13 cellular contexts compared by ENCODE assay signal in genomic region chr13:48873598-48873997, GRCh38.
DNase-seq lines count a peak whose midpoint lies in the region; ATAC-seq and TF ChIP-seq lines count a peak whose summit lies in the region.
"Had no signal": no experiment of that assay in that cellular context is flagged by ENCODE, and none has a peak within 500 bp of the region (broad histone marks: within the 10 kb centered on the region; RNA-seq: fewer than 3 reads in every experiment).

No MANE protein-coding gene starts in this region.

- no peaks in the 10 kb centered on the region for H3K36me3 ChIP-seq in breast epithelium
- no peaks in the 10 kb centered on the region for H3K36me3 ChIP-seq in mammary epithelial cell (ENCODE audit: insufficient read depth, low read length)
- no peaks in the 10 kb centered on the region for H3K36me3 ChIP-seq in left ventricle myocardium inferior
- H3K36me3 ChIP-seq: pancreas had no signal

- no peaks in the 10 kb centered on the region for H3K79me2 ChIP-seq in mammary epithelial cell (ENCODE audit: insufficient read depth, low read length)

- POLR2A ChIA-PET in MCF 10A (lab: Yijun Ruan, JAX): interaction anchor here (0.8 to 1.1 kb wide), 3 partner anchors 18 to 103 kb away, joined by 3 read pairs; no protein-coding TSS in a partner anchor

- H4K20me1 ChIP-seq in mammary epithelial cell (ENCODE audit: insufficient read depth, low read length): no peaks in the 10 kb centered on the region

- in situ Hi-C loops in mammary epithelial cell (cut with MboI; ENCODE audit: low sequenced_read_pairs in 2 of 2): no loop called here

- dilution Hi-C loops in mammary epithelial cell (cut with HindIII; ENCODE audit: low sequenced_read_pairs): no loop called here

- DNase-seq in MCF 10A (ENCODE audit: unreplicated experiment) (peak; percentile 62), breast epithelium (ENCODE audit: low spot score in 2 of 2) (no peak), mammary epithelial cell (peak; percentile 62), left ventricle myocardium inferior (no peak), endothelial cell (ENCODE audit: low spot score) (no peak), SHP77 treated with DMSO at 0.1 percent for 48 hours (lab: John Stamatoyannopoulos, UW) (no peak)
- DNase-seq: activated naive CD8-positive, alpha-beta T cell treated with anti-CD3 and anti-CD28 coated beads, Interleukin-2, amount 50 U/mL, for 24 hours; NCI-H1105 treated with DMSO at 0.1 percent for 48 hours; pancreas; T1000 had no signal

- no peak overlapping the region for H3K4me3 ChIP-seq in breast epithelium
- no peak overlapping the region for H3K4me3 ChIP-seq in mammary epithelial cell (replicated peaks in 1 of 3; ENCODE audit: insufficient read depth in 1 of 3, low read depth in 2 of 3, low read length in 3 of 3)
- no peak overlapping the region for H3K4me3 ChIP-seq in left ventricle myocardium inferior
- H3K4me3 ChIP-seq: pancreas had no signal

- H3K9ac ChIP-seq in mammary epithelial cell (ENCODE audit: insufficient read depth, low read length): no peak overlapping the region

- H3K36me3 Mint-ChIP-seq in MCF 10A (ENCODE audit: insufficient read depth, unreplicated experiment) (no peaks in the 10 kb centered on the region), endothelial cell (ENCODE audit: low read depth, unreplicated experiment) (no peaks in the 10 kb centered on the region)

- H3K9me3 Mint-ChIP-seq in MCF 10A (ENCODE audit: unreplicated experiment): no peaks in the 10 kb centered on the region
- no peaks in the 10 kb centered on the region for H3K9me3 Mint-ChIP-seq in endothelial cell (ENCODE audit: unreplicated experiment)
- H3K9me3 Mint-ChIP-seq: activated naive CD8-positive, alpha-beta T cell treated with anti-CD3 and anti-CD28 coated beads, Interleukin-2, amount 50 U/mL, for 24 hours; stimulated activated naive CD8-positive, alpha-beta T cell treated with anti-CD3 and anti-CD28 coated beads, Interleukin-15, Interleukin-2, amounts not matched to agents 100 ng/mL and 50 ng/mL, for 24 hours had no signal

- no peak overlapping the region for H3K27ac ChIP-seq in breast epithelium
- H3K27ac ChIP-seq in mammary epithelial cell (ENCODE audit: insufficient read depth, low read depth, low read length): no peak overlapping the region
- H3K27ac ChIP-seq in left ventricle myocardium inferior (replicated peaks): peak overlapping the region; percentile 51
- H3K27ac ChIP-seq: pancreas had no signal

- no peak overlapping the region for H3K4me2 ChIP-seq in mammary epithelial cell (ENCODE audit: insufficient read depth, low read depth, low read length)

- H3K9me3 ChIP-seq in breast epithelium: no peaks in the 10 kb centered on the region
- H3K9me3 ChIP-seq in mammary epithelial cell (replicated peaks; ENCODE audit: insufficient read depth, low read length): no peaks in the 10 kb centered on the region
- H3K9me3 ChIP-seq in left ventricle myocardium inferior (replicated peaks): no peaks in the 10 kb centered on the region
- H3K9me3 ChIP-seq: pancreas had no signal

- H3K27me3 Mint-ChIP-seq in MCF 10A (ENCODE audit: insufficient read depth, unreplicated experiment): no peaks in the 10 kb centered on the region
- H3K27me3 Mint-ChIP-seq in endothelial cell (ENCODE audit: unreplicated experiment): peaks cover 1% of the 10 kb centered on the region

- BruUV-seq in MCF 10A (replicated peaks; lab: Mats Ljungman, UMichigan) (no TSS peak), mammary epithelial cell (replicated peaks; lab: Mats Ljungman, UMichigan) (no TSS peak)

- CTCF ChIA-PET in MCF 10A (lab: Yijun Ruan, JAX): no interaction called here
- CTCF ChIA-PET in mammary epithelial cell (lab: Charles Lee; ENCODE audit: low non-redundant PET): no interaction called here

- H2AFZ ChIP-seq in mammary epithelial cell (ENCODE audit: low read depth, low read length): no peak overlapping the region

- 49% methylated on average over 2 of the region's 2 CpGs for WGBS in mammary epithelial cell (ENCODE audit: low coverage, missing lambda C conversion rate)

- no peak for TF ChIP-seq POLR2A in breast epithelium (IDR thresholded peaks at IDR 0.05)

- H3K4me1 Mint-ChIP-seq in MCF 10A (ENCODE audit: insufficient read depth, unreplicated experiment): peaks cover 9% of the 10 kb centered on the region
- H3K4me1 Mint-ChIP-seq in endothelial cell (ENCODE audit: unreplicated experiment): peaks cover 5% of the 10 kb centered on the region
- H3K4me1 Mint-ChIP-seq: activated naive CD8-positive, alpha-beta T cell treated with anti-CD3 and anti-CD28 coated beads, Interleukin-2, amount 50 U/mL, for 24 hours had no signal

- H3K27ac Mint-ChIP-seq in MCF 10A (ENCODE audit: low read depth, unreplicated experiment): no peak overlapping the region
- no peak overlapping the region for H3K27ac Mint-ChIP-seq in endothelial cell (ENCODE audit: unreplicated experiment)
- H3K27ac Mint-ChIP-seq: activated naive CD8-positive, alpha-beta T cell treated with anti-CD3 and anti-CD28 coated beads, Interleukin-2, amount 50 U/mL, for 24 hours; stimulated activated naive CD8-positive, alpha-beta T cell treated with anti-CD3 and anti-CD28 coated beads, Interleukin-15, Interleukin-2, amounts not matched to agents 100 ng/mL and 50 ng/mL, for 24 hours had no signal

- no peaks in the 10 kb centered on the region for H3K4me1 ChIP-seq in breast epithelium
- H3K4me1 ChIP-seq in mammary epithelial cell (ENCODE audit: insufficient read depth, low read length): peaks cover 3% of the 10 kb centered on the region
- peaks cover 26% of the 10 kb centered on the region for H3K4me1 ChIP-seq in left ventricle myocardium inferior
- H3K4me1 ChIP-seq: pancreas had no signal

- TF ChIP-seq CTCF in MCF 10A (IDR thresholded peaks at IDR 0.05; ENCODE audit: unreplicated experiment) (no peak), breast epithelium (IDR thresholded peaks at IDR 0.05) (no peak), mammary epithelial cell (conservative IDR thresholded peaks at IDR 0.05 in 1 of 2, IDR thresholded peaks at IDR 0.05 in 1 of 2; ENCODE audit: extremely low read depth in 1 of 2, insufficient read depth in 1 of 2, low read depth in 1 of 2, low read length in 2 of 2) (peak; percentile 21 to 24), left ventricle myocardium inferior (IDR thresholded peaks at IDR 0.05; ENCODE audit: borderline replicate concordance) (no peak), endothelial cell (IDR thresholded peaks at IDR 0.05; ENCODE audit: unreplicated experiment) (no peak)

- ATAC-seq in GM18867 (IDR thresholded peaks at IDR 0.05; ENCODE audit: unreplicated experiment) (no peak), GM21529 (IDR thresholded peaks at IDR 0.05; ENCODE audit: unreplicated experiment) (no peak)
- ATAC-seq: activated naive CD8-positive, alpha-beta T cell treated with anti-CD3 and anti-CD28 coated beads, Interleukin-2, amount 50 U/mL, for 24 hours; pancreas had no signal

- intact Hi-C loops in MCF 10A (cut with micrococcal nuclease) (no loop called here), breast epithelium (cut with DNase I; ENCODE audit: low total_unique reads) (no loop called here), mammary epithelial cell (cut with micrococcal nuclease) (no loop called here), left ventricle myocardium inferior (cut with micrococcal nuclease) (no loop called here)

- H3K27me3 ChIP-seq in breast epithelium (no peaks in the 10 kb centered on the region), mammary epithelial cell (ENCODE audit: insufficient read depth, low read length) (no peaks in the 10 kb centered on the region), left ventricle myocardium inferior (ENCODE audit: low read depth) (peaks cover 12% of the 10 kb centered on the region)
- H3K27me3 ChIP-seq: pancreas had no signal

- H3K4me3 Mint-ChIP-seq in MCF 10A (ENCODE audit: unreplicated experiment): no peak overlapping the region
- no peak overlapping the region for H3K4me3 Mint-ChIP-seq in endothelial cell (ENCODE audit: unreplicated experiment)
- H3K4me3 Mint-ChIP-seq: activated naive CD8-positive, alpha-beta T cell treated with anti-CD3 and anti-CD28 coated beads, Interleukin-2, amount 50 U/mL, for 24 hours; stimulated activated naive CD8-positive, alpha-beta T cell treated with anti-CD3 and anti-CD28 coated beads, Interleukin-15, Interleukin-2, amounts not matched to agents 100 ng/mL and 50 ng/mL, for 24 hours had no signal

Comparison
In these comparisons a context has a peak if more than half of its experiments do, and no peak if none do; other contexts are left out.
1. DNase-seq: peak in MCF 10A (single experiment) and mammary epithelial cell (single experiment); none in breast epithelium (0 of 2), left ventricle myocardium inferior (single experiment), endothelial cell (single experiment) and SHP77 treated with DMSO at 0.1 percent for 48 hours (single experiment).
2. CTCF ChIP-seq: peak in mammary epithelial cell (2 of 2); none in MCF 10A (single experiment), breast epithelium (0 of 3), left ventricle myocardium inferior (single experiment) and endothelial cell (single experiment).